8 cellular contexts compared by ENCODE assay signal in genomic region chr12:94694732-94695131, GRCh38. TPM values are rescaled to one million over a fixed set of nuclear protein-coding genes. Genes with fewer than 3 reads are reported as not detected.
"Had no signal": no experiment of that assay in that cellular context is flagged by ENCODE, and none has a peak within 500 bp of the region (broad histone marks: within the 10 kb centered on the region; RNA-seq: fewer than 3 reads in every experiment).

No MANE protein-coding gene starts in this region.

- H3K9ac ChIP-seq: KMS-11 had no signal

- H3K27me3 Mint-ChIP-seq: IgD-negative memory B cell had no signal

- H3K4me3 ChIP-seq: K562 had no signal

- H3K4me3 Mint-ChIP-seq: IgD-negative memory B cell had no signal

- ATAC-seq: HepG2, K562 had no signal

- H3K27ac ChIP-seq: HL-60, KMS-11 had no signal

- DNase-seq: IMR-90, KBM-7, KG1 had no signal

- H3K27ac Mint-ChIP-seq: IgD-negative memory B cell had no signal

RNA-seq across cellular contexts. Expression of gene TMCC3, which starts 44.4 kb away (rescaled TPM):
- total RNA-seq: HepG2, K562 had no signal
- polyA plus RNA-seq: HepG2, K562 had no signal
